ENCODE assay signal across 1 cellular context in the genomic region with DNA sequence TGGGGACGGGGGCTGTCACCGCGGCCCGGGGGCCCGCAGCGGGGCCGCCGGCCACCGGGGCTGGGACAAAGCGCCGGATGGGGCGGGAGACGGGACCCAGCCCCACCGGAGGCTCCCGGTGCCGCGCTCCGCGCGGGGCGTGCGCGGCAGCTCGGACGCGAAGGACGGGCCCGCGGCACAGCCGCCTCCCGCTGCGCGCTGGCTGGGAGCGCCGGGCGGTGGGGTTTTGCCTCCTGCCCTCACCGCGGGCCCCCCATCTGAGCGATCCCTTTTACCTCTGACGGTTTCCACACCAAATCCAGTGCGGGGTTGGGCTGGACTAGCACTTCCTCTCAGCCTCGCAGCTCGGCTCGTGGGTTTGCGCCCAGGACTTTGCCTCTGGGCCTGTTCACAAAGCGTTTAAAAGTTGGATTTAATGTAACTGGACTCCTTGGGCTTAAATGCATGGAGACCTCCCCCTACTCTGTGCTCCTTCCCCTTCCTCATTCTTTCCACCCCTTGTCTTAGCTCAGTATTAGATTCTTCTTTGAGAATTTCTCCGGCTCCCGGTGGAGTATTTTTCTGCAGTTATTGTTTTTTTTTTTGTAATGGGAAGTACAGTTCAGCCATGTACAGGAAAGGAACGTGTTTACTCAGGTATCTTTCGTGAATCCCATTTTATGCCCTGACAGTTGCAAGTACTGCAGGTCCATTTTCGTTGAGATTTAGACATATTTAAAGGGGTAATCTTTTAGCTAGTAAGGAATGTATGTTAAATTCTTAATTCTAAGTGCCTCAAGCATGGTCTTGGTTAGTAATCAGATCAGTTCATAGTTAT.
TF ChIP-seq lines count a peak whose summit lies in the region.

No MANE protein-coding gene starts in this region.

TF ChIP-seq in HepG2, 621 proteins besides CTCF, POLR2A, EP300 and RAD21 (continued from another document and continues in another):
- TF ChIP-seq, protein P1, sequence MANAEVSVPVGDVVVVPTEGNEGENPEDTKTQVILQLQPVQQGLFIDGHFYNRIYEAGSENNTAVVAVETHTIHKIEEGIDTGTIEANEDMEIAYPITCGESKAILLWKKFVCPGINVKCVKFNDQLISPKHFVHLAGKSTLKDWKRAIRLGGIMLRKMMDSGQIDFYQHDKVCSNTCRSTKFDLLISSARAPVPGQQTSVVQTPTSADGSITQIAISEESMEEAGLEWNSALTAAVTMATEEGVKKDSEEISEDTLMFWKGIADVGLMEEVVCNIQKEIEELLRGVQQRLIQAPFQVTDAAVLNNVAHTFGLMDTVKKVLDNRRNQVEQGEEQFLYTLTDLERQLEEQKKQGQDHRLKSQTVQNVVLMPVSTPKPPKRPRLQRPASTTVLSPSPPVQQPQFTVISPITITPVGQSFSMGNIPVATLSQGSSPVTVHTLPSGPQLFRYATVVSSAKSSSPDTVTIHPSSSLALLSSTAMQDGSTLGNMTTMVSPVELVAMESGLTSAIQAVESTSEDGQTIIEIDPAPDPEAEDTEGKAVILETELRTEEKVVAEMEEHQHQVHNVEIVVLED (CRISPR knock-in tag; IDR thresholded peaks at IDR 0.05; ENCODE audit: borderline replicate concordance): no peak
- TF ChIP-seq KDM5B (CRISPR knock-in tag; IDR thresholded peaks at IDR 0.05; ENCODE audit: borderline replicate concordance) (no peak), MATR3 (CRISPR knock-in tag; IDR thresholded peaks at IDR 0.05) (no peak), ZNF674 (CRISPR knock-in tag; IDR thresholded peaks at IDR 0.05; ENCODE audit: low read depth) (no peak), PPARG (CRISPR knock-in tag; conservative IDR thresholded peaks at IDR 0.05) (no peak), ZNF230 (CRISPR knock-in tag; IDR thresholded peaks at IDR 0.05) (no peak), EED (CRISPR knock-in tag; IDR thresholded peaks at IDR 0.05) (no peak), CREB1 (IDR thresholded peaks at IDR 0.05) (no peak), CREB1 (CRISPR knock-in tag; IDR thresholded peaks at IDR 0.05) (0 out of 2 replicates have a peak, but pooled peaks have one; percentile 22), TMF1 (CRISPR knock-in tag; IDR thresholded peaks at IDR 0.05; ENCODE audit: low read depth) (no peak), SKI (IDR thresholded peaks at IDR 0.05; ENCODE audit: partially characterized antibody) (no peak), BHLHE40 (IDR thresholded peaks at IDR 0.05; ENCODE audit: low read length) (no peak), ZNF598 (CRISPR knock-in tag; IDR thresholded peaks at IDR 0.05; ENCODE audit: borderline replicate concordance) (no peak), FOXO1 (CRISPR knock-in tag; IDR thresholded peaks at IDR 0.05) (no peak), NR2F2 (IDR thresholded peaks at IDR 0.05; ENCODE audit: borderline replicate concordance, low read depth) (no peak), ZNF121 (CRISPR knock-in tag; IDR thresholded peaks at IDR 0.05) (no peak), SIN3A (IDR thresholded peaks at IDR 0.05; ENCODE audit: borderline replicate concordance, low read depth, low read length) (0 out of 2 replicates have a peak, but pooled peaks have one; percentile 59), ZBTB8A (CRISPR knock-in tag; IDR thresholded peaks at IDR 0.05; ENCODE audit: borderline replicate concordance, low read depth) (0 out of 2 replicates have a peak, but pooled peaks have one; percentile 17), ZIK1 (CRISPR knock-in tag; IDR thresholded peaks at IDR 0.05; ENCODE audit: borderline replicate concordance, low read depth) (no peak), HNRNPLL (IDR thresholded peaks at IDR 0.05; ENCODE audit: low read depth, low read length, poor library complexity, severe bottlenecking) (peak; percentile 65), PRPF4 (IDR thresholded peaks at IDR 0.05; ENCODE audit: low read depth, low read length, poor library complexity, severe bottlenecking) (no peak), GLI4 (CRISPR knock-in tag; IDR thresholded peaks at IDR 0.05; ENCODE audit: borderline replicate concordance) (no peak), TAF15 (IDR thresholded peaks at IDR 0.05; ENCODE audit: low read depth, low read length, poor library complexity, severe bottlenecking) (peak; percentile 9), PCBP2 (optimal IDR thresholded peaks at IDR 0.05; ENCODE audit: low read depth, low read length, poor library complexity, severe bottlenecking) (no peak), ZNF10 (CRISPR knock-in tag; IDR thresholded peaks at IDR 0.05; ENCODE audit: borderline replicate concordance, low read depth) (no peak), LCORL (IDR thresholded peaks at IDR 0.05) (no peak), LCORL (CRISPR knock-in tag; IDR thresholded peaks at IDR 0.05) (no peak), FOSL2 (CRISPR knock-in tag; IDR thresholded peaks at IDR 0.05) (no peak), PITX1 (CRISPR knock-in tag; IDR thresholded peaks at IDR 0.05) (no peak), ZNF83 (CRISPR knock-in tag; IDR thresholded peaks at IDR 0.05; ENCODE audit: borderline replicate concordance) (no peak), KLF11 (CRISPR knock-in tag; IDR thresholded peaks at IDR 0.05) (no peak), ZNF776 (CRISPR knock-in tag; IDR thresholded peaks at IDR 0.05) (no peak)
- TF ChIP-seq, protein P2, sequence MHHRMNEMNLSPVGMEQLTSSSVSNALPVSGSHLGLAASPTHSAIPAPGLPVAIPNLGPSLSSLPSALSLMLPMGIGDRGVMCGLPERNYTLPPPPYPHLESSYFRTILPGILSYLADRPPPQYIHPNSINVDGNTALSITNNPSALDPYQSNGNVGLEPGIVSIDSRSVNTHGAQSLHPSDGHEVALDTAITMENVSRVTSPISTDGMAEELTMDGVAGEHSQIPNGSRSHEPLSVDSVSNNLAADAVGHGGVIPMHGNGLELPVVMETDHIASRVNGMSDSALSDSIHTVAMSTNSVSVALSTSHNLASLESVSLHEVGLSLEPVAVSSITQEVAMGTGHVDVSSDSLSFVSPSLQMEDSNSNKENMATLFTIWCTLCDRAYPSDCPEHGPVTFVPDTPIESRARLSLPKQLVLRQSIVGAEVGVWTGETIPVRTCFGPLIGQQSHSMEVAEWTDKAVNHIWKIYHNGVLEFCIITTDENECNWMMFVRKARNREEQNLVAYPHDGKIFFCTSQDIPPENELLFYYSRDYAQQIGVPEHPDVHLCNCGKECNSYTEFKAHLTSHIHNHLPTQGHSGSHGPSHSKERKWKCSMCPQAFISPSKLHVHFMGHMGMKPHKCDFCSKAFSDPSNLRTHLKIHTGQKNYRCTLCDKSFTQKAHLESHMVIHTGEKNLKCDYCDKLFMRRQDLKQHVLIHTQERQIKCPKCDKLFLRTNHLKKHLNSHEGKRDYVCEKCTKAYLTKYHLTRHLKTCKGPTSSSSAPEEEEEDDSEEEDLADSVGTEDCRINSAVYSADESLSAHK (CRISPR knock-in tag; IDR thresholded peaks at IDR 0.05; ENCODE audit: borderline replicate concordance): no peak
- TF ChIP-seq, protein P3, sequence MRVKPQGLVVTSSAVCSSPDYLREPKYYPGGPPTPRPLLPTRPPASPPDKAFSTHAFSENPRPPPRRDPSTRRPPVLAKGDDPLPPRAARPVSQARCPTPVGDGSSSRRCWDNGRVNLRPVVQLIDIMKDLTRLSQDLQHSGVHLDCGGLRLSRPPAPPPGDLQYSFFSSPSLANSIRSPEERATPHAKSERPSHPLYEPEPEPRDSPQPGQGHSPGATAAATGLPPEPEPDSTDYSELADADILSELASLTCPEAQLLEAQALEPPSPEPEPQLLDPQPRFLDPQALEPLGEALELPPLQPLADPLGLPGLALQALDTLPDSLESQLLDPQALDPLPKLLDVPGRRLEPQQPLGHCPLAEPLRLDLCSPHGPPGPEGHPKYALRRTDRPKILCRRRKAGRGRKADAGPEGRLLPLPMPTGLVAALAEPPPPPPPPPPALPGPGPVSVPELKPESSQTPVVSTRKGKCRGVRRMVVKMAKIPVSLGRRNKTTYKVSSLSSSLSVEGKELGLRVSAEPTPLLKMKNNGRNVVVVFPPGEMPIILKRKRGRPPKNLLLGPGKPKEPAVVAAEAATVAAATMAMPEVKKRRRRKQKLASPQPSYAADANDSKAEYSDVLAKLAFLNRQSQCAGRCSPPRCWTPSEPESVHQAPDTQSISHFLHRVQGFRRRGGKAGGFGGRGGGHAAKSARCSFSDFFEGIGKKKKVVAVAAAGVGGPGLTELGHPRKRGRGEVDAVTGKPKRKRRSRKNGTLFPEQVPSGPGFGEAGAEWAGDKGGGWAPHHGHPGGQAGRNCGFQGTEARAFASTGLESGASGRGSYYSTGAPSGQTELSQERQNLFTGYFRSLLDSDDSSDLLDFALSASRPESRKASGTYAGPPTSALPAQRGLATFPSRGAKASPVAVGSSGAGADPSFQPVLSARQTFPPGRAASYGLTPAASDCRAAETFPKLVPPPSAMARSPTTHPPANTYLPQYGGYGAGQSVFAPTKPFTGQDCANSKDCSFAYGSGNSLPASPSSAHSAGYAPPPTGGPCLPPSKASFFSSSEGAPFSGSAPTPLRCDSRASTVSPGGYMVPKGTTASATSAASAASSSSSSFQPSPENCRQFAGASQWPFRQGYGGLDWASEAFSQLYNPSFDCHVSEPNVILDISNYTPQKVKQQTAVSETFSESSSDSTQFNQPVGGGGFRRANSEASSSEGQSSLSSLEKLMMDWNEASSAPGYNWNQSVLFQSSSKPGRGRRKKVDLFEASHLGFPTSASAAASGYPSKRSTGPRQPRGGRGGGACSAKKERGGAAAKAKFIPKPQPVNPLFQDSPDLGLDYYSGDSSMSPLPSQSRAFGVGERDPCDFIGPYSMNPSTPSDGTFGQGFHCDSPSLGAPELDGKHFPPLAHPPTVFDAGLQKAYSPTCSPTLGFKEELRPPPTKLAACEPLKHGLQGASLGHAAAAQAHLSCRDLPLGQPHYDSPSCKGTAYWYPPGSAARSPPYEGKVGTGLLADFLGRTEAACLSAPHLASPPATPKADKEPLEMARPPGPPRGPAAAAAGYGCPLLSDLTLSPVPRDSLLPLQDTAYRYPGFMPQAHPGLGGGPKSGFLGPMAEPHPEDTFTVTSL (CRISPR knock-in tag; IDR thresholded peaks at IDR 0.05; ENCODE audit: borderline replicate concordance): no peak
- TF ChIP-seq, protein P4, sequence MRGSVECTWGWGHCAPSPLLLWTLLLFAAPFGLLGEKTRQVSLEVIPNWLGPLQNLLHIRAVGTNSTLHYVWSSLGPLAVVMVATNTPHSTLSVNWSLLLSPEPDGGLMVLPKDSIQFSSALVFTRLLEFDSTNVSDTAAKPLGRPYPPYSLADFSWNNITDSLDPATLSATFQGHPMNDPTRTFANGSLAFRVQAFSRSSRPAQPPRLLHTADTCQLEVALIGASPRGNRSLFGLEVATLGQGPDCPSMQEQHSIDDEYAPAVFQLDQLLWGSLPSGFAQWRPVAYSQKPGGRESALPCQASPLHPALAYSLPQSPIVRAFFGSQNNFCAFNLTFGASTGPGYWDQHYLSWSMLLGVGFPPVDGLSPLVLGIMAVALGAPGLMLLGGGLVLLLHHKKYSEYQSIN (CRISPR knock-in tag; IDR thresholded peaks at IDR 0.05; ENCODE audit: borderline replicate concordance): no peak
- TF ChIP-seq, protein P5, sequence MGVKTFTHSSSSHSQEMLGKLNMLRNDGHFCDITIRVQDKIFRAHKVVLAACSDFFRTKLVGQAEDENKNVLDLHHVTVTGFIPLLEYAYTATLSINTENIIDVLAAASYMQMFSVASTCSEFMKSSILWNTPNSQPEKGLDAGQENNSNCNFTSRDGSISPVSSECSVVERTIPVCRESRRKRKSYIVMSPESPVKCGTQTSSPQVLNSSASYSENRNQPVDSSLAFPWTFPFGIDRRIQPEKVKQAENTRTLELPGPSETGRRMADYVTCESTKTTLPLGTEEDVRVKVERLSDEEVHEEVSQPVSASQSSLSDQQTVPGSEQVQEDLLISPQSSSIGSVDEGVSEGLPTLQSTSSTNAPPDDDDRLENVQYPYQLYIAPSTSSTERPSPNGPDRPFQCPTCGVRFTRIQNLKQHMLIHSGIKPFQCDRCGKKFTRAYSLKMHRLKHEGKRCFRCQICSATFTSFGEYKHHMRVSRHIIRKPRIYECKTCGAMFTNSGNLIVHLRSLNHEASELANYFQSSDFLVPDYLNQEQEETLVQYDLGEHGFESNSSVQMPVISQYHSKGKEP (CRISPR knock-in tag; IDR thresholded peaks at IDR 0.05): no peak
- TF ChIP-seq, protein P6, sequence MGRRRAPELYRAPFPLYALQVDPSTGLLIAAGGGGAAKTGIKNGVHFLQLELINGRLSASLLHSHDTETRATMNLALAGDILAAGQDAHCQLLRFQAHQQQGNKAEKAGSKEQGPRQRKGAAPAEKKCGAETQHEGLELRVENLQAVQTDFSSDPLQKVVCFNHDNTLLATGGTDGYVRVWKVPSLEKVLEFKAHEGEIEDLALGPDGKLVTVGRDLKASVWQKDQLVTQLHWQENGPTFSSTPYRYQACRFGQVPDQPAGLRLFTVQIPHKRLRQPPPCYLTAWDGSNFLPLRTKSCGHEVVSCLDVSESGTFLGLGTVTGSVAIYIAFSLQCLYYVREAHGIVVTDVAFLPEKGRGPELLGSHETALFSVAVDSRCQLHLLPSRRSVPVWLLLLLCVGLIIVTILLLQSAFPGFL (CRISPR knock-in tag; IDR thresholded peaks at IDR 0.05): no peak
- TF ChIP-seq, protein P7, sequence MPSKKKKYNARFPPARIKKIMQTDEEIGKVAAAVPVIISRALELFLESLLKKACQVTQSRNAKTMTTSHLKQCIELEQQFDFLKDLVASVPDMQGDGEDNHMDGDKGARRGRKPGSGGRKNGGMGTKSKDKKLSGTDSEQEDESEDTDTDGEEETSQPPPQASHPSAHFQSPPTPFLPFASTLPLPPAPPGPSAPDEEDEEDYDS (CRISPR knock-in tag; IDR thresholded peaks at IDR 0.05): no peak
- TF ChIP-seq, protein P8, sequence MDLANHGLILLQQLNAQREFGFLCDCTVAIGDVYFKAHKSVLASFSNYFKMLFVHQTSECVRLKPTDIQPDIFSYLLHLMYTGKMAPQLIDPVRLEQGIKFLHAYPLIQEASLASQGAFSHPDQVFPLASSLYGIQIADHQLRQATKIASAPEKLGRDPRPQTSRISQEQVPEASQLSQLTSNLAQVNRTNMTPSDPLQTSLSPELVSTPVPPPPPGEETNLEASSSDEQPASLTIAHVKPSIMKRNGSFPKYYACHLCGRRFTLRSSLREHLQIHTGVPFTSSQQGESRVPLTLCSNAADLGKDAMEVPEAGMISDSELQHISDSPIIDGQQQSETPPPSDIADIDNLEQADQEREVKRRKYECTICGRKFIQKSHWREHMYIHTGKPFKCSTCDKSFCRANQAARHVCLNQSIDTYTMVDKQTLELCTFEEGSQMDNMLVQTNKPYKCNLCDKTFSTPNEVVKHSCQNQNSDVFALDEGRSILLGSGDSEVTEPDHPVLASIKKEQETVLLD (CRISPR knock-in tag; IDR thresholded peaks at IDR 0.05; ENCODE audit: low read depth): no peak
- TF ChIP-seq, protein P9, sequence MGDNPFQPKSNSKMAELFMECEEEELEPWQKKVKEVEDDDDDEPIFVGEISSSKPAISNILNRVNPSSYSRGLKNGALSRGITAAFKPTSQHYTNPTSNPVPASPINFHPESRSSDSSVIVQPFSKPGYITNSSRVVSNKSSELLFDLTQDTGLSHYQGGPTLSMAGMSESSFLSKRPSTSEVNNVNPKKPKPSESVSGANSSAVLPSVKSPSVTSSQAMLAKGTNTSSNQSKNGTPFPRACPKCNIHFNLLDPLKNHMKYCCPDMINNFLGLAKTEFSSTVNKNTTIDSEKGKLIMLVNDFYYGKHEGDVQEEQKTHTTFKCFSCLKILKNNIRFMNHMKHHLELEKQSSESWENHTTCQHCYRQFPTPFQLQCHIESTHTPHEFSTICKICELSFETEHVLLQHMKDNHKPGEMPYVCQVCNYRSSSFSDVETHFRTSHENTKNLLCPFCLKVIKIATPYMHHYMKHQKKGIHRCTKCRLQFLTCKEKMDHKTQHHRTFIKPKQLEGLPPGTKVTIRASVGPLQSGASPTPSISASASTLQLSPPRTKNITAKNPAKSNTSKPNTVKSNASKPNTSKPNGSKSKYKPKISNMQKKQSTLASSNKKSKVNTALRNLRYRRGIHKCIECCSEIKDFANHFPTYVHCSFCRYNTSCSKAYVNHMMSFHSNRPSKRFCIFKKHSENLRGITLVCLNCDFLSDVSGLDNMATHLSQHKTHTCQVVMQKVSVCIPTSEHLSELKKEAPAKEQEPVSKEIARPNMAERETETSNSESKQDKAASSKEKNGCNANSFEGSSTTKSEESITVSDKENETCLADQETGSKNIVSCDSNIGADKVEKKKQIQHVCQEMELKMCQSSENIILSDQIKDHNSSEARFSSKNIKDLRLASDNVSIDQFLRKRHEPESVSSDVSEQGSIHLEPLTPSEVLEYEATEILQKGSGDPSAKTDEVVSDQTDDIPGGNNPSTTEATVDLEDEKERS (CRISPR knock-in tag; IDR thresholded peaks at IDR 0.05): no peak
